ENCODE assay signal across 15 cellular contexts in genomic region chr17:32628645-32629044, GRCh38.
DNase-seq lines count a peak whose midpoint lies in the region; ATAC-seq and TF ChIP-seq lines count a peak whose summit lies in the region.
"Had no signal": no experiment of that assay in that cellular context is flagged by ENCODE, and none has a peak within 500 bp of the region (broad histone marks: within the 10 kb centered on the region; RNA-seq: fewer than 3 reads in every experiment).

No MANE protein-coding gene starts in this region.

- WGBS in IMR-90 (ENCODE audit: extremely low coverage in 2 of 2, insufficient read length in 1 of 2), 2 experiments, result no CpG with 5 or more reads among the region's 1 CpG
- 0 to 51% methylated on average over 1 of the region's 1 CpG for WGBS in heart right ventricle, 2 donors

- no peaks in the 10 kb centered on the region for H3K9me1 ChIP-seq in IMR-90 (ENCODE audit: insufficient read depth, low read length)

- DNase-seq in IMR-90, result no peak
- DNase-seq in dorsolateral prefrontal cortex, result no peak
- DNase-seq in stimulated activated naive B cell treated with anti-CD40 and anti-IgM and Interleukin-4, amounts not matched to agents 10 μg/mL and 1 μg/mL and 100 μg/mL, for 72 hours, result no peak
- no peak for DNase-seq in stimulated activated CD4-positive, alpha-beta T cell treated with anti-CD3 and anti-CD28 coated beads, Interleukin-2, amount 100 ng/mL, for 24 hours
- no peak for DNase-seq in heart right ventricle
- DNase-seq: BE2C; CD4-positive, alpha-beta memory T cell; DMS153; DMS79 treated with DMSO at 0.1 percent for 48 hours; EL; GDM1 had no signal

- no peak overlapping the region for H3K23ac ChIP-seq in IMR-90 (ENCODE audit: low read depth, low read length)

- no peak overlapping the region for H4K91ac ChIP-seq in IMR-90 (ENCODE audit: insufficient read depth, low read depth, low read length)

- H3K27ac Mint-ChIP-seq in stimulated activated naive B cell treated with anti-CD40 and anti-IgM and Interleukin-4, amounts not matched to agents 10 μg/mL and 1 μg/mL and 100 μg/mL, for 72 hours, result no peak overlapping the region
- H3K27ac Mint-ChIP-seq: CD4-positive, alpha-beta memory T cell had no signal

- no peak overlapping the region for H2AK5ac ChIP-seq in IMR-90 (ENCODE audit: low read depth, low read length)

- no peaks in the 10 kb centered on the region for H3K9me3 Mint-ChIP-seq in stimulated activated naive B cell treated with anti-CD40 and anti-IgM and Interleukin-4, amounts not matched to agents 10 μg/mL and 1 μg/mL and 100 μg/mL, for 72 hours

- H3K4me1 ChIP-seq in IMR-90 (ENCODE audit: control insufficient read depth, insufficient read depth, low read length) (no peaks in the 10 kb centered on the region), heart right ventricle (peaks cover 0 to 10% (median 0%) of the 10 kb centered on the region in 9 donors)
- H3K4me1 ChIP-seq: A549, BE2C had no signal

- TF ChIP-seq CTCF in 22Rv1 (IDR thresholded peaks at IDR 0.05), result no peak
- no peak for TF ChIP-seq CTCF in IMR-90 (conservative IDR thresholded peaks at IDR 0.05; ENCODE audit: low read depth, low read length)
- TF ChIP-seq CTCF in dorsolateral prefrontal cortex (IDR thresholded peaks at IDR 0.05 in 54 of 56, conservative IDR thresholded peaks at IDR 0.05 in 2 of 56; ENCODE audit: low read depth in 1 of 56, partially characterized antibody in 56 of 56), result no peak
- TF ChIP-seq CTCF in neural cell (IDR thresholded peaks at IDR 0.05; ENCODE audit: poor library complexity, severe bottlenecking), result no peak
- TF ChIP-seq CTCF in heart right ventricle (IDR thresholded peaks at IDR 0.05), result no peak

- no peak overlapping the region for H3K4me3 Mint-ChIP-seq in stimulated activated naive B cell treated with anti-CD40 and anti-IgM and Interleukin-4, amounts not matched to agents 10 μg/mL and 1 μg/mL and 100 μg/mL, for 72 hours
- H3K4me3 Mint-ChIP-seq: CD4-positive, alpha-beta memory T cell had no signal

- no peak overlapping the region for H3K56ac ChIP-seq in IMR-90 (ENCODE audit: extremely low read depth, insufficient read depth, low read length)

- H3K4ac ChIP-seq in IMR-90 (ENCODE audit: low read depth, low read length), result no peak overlapping the region

- H2BK5ac ChIP-seq in IMR-90 (ENCODE audit: low read depth, low read length, poor library complexity, severe bottlenecking), result no peak overlapping the region

- no TSS peak for BruUV-seq in IMR-90 (replicated peaks; lab: Mats Ljungman, UMichigan)

- CTCF ChIA-PET in IMR-90 (lab: Yijun Ruan, JAX), result no interaction called here

- ATAC-seq in IMR-90 (ENCODE audit: low read depth) (no peak), heart right ventricle (no peak)
- no peak for ATAC-seq in stimulated activated naive B cell treated with anti-CD40 and anti-IgM and Interleukin-4, amounts not matched to agents 10 μg/mL and 1 μg/mL and 100 μg/mL, for 72 hours (replicated peaks)
- ATAC-seq: A549, HCT116 had no signal

- H3K9ac ChIP-seq in IMR-90 (ENCODE audit: low read depth, low read length), result no peak overlapping the region
- no peak overlapping the region for H3K9ac ChIP-seq in neural cell (ENCODE audit: low read length)

- H3K27me3 ChIP-seq in IMR-90 (ENCODE audit: control insufficient read depth, insufficient read depth, low read length) (peaks cover 10% of the 10 kb centered on the region), dorsolateral prefrontal cortex (no peaks in the 10 kb centered on the region), neural cell (ENCODE audit: insufficient read depth, low read depth, low read length) (no peaks in the 10 kb centered on the region), heart right ventricle (no peaks in the 10 kb centered on the region)

- no peak for TF ChIP-seq POLR2A in IMR-90 (IDR thresholded peaks at IDR 0.05; ENCODE audit: low read depth, low read length)

- no peak overlapping the region for H3K4me2 ChIP-seq in IMR-90 (ENCODE audit: low read depth, low read length)
- peak overlapping the region; percentile 15 for H3K4me2 ChIP-seq in neural cell (ENCODE audit: low read length)
- H3K4me2 ChIP-seq: A549 had no signal

- H3K27ac ChIP-seq in 22Rv1 (0 out of 2 replicates have a peak overlapping the region, but pooled peaks have one; percentile 19), IMR-90 (ENCODE audit: insufficient read depth, low read length) (no peak overlapping the region), dorsolateral prefrontal cortex (peak overlapping the region in 39 of 59 donors; percentile 1 to 95 (median 83)), neural cell (ENCODE audit: low read length) (peak overlapping the region; percentile 98), heart right ventricle (no peak overlapping the region)
- H3K27ac ChIP-seq: A549 had no signal

- no peaks in the 10 kb centered on the region for H3K9me3 ChIP-seq in IMR-90 (ENCODE audit: control insufficient read depth, insufficient read depth, low read length)
- no peaks in the 10 kb centered on the region for H3K9me3 ChIP-seq in neural cell (ENCODE audit: low read length)
- no peaks in the 10 kb centered on the region for H3K9me3 ChIP-seq in heart right ventricle
- H3K9me3 ChIP-seq: A549, BE2C had no signal

- no peak overlapping the region for H4K8ac ChIP-seq in IMR-90 (ENCODE audit: low read depth in 2 of 2, low read length in 2 of 2)

- no peak overlapping the region for H3K4me3 ChIP-seq in IMR-90 (ENCODE audit: insufficient read depth, low read depth, low read length)
- H3K4me3 ChIP-seq in dorsolateral prefrontal cortex, result no peak overlapping the region
- H3K4me3 ChIP-seq in neural cell (ENCODE audit: low read length), result peak overlapping the region; percentile 60
- H3K4me3 ChIP-seq in heart right ventricle, result no peak overlapping the region
- H3K4me3 ChIP-seq: A549 had no signal

- POLR2A ChIA-PET in IMR-90 (lab: Charles Lee; ENCODE audit: unreplicated experiment), result no interaction called here

- H3K79me1 ChIP-seq in IMR-90 (ENCODE audit: low read depth in 1 of 2, low read length in 2 of 2), result no peaks in the 10 kb centered on the region

- H3K36me3 Mint-ChIP-seq in stimulated activated naive B cell treated with anti-CD40 and anti-IgM and Interleukin-4, amounts not matched to agents 10 μg/mL and 1 μg/mL and 100 μg/mL, for 72 hours, result peaks cover 0 to 1% of the 10 kb centered on the region in 2 donors

- H2BK15ac ChIP-seq in IMR-90 (ENCODE audit: low read depth, low read length), result no peak overlapping the region

- no peak overlapping the region for H2BK120ac ChIP-seq in IMR-90 (ENCODE audit: low read depth, low read length)

- no peaks in the 10 kb centered on the region for H3K79me2 ChIP-seq in neural cell (replicated peaks; ENCODE audit: insufficient read depth, low read length)

- H3K36me3 ChIP-seq in IMR-90 (ENCODE audit: control insufficient read depth, insufficient read depth, low read length), result no peaks in the 10 kb centered on the region
- H3K36me3 ChIP-seq in neural cell (ENCODE audit: insufficient read depth, low read length), result no peaks in the 10 kb centered on the region
- H3K36me3 ChIP-seq in heart right ventricle, result no peaks in the 10 kb centered on the region
- H3K36me3 ChIP-seq: BE2C had no signal

- H4K5ac ChIP-seq in IMR-90 (ENCODE audit: low read depth, low read length), result no peak overlapping the region

- no peaks in the 10 kb centered on the region for H3K9me2 ChIP-seq in neural cell (ENCODE audit: insufficient read depth, low read length)

- no peak overlapping the region for H3K14ac ChIP-seq in IMR-90 (replicated peaks; ENCODE audit: low read depth, low read length)

- H3K27me3 Mint-ChIP-seq in stimulated activated naive B cell treated with anti-CD40 and anti-IgM and Interleukin-4, amounts not matched to agents 10 μg/mL and 1 μg/mL and 100 μg/mL, for 72 hours, result no peaks in the 10 kb centered on the region
- H3K27me3 Mint-ChIP-seq: CD4-positive, alpha-beta memory T cell had no signal

- no peaks in the 10 kb centered on the region for H3K4me1 Mint-ChIP-seq in stimulated activated naive B cell treated with anti-CD40 and anti-IgM and Interleukin-4, amounts not matched to agents 10 μg/mL and 1 μg/mL and 100 μg/mL, for 72 hours
- H3K4me1 Mint-ChIP-seq: CD4-positive, alpha-beta memory T cell had no signal

- H4K20me1 ChIP-seq in IMR-90 (ENCODE audit: insufficient read depth, low read length) (no peaks in the 10 kb centered on the region), neural cell (ENCODE audit: insufficient read depth) (no peaks in the 10 kb centered on the region)

- H2AFZ ChIP-seq in IMR-90 (replicated peaks; ENCODE audit: low read length, poor library complexity), result no peak overlapping the region
- no peak overlapping the region for H2AFZ ChIP-seq in neural cell (ENCODE audit: low read depth, low read length)

- H3F3A ChIP-seq in neural cell (ENCODE audit: insufficient read depth, low read length, poor library complexity, severe bottlenecking), result peaks cover 10% of the 10 kb centered on the region

- intact Hi-C loops in IMR-90 (cut with micrococcal nuclease), result no loop called here
- intact Hi-C loops in dorsolateral prefrontal cortex (cut with DNase I), result loop anchor here in 1 of 2 donors (10.0 kb wide), 1 partner anchor 134 kb away; no protein-coding TSS in a partner anchor
- intact Hi-C loops in heart right ventricle (cut with DNase I), result no loop called here

- H2AK9ac ChIP-seq in IMR-90 (replicated peaks; ENCODE audit: low read depth, low read length, poor library complexity), result no peak overlapping the region

- dilution Hi-C loops in IMR-90 (cut with HindIII; ENCODE audit: low sequenced_read_pairs, unreplicated experiment), result no loop called here

- TF ChIP-seq EP300 in neural cell (conservative IDR thresholded peaks at IDR 0.05; ENCODE audit: poor library complexity, severe bottlenecking), result no peak

- in situ Hi-C loops in IMR-90 (cut with MboI; ENCODE audit: low sequenced_read_pairs), result no loop called here

- TF ChIP-seq RAD21 in IMR-90 (IDR thresholded peaks at IDR 0.05; ENCODE audit: low read length) (no peak), neural cell (conservative IDR thresholded peaks at IDR 0.05) (no peak)

- no peak overlapping the region for H2BK20ac ChIP-seq in IMR-90 (ENCODE audit: low read depth, low read length)

- no peak overlapping the region for H3K18ac ChIP-seq in IMR-90 (ENCODE audit: low read depth, low read length)

TF ChIP-seq in IMR-90, 13 proteins besides CTCF, POLR2A, EP300 and RAD21:
- TF ChIP-seq CEBPB (IDR thresholded peaks at IDR 0.05; ENCODE audit: low read depth, low read length) (peak; percentile 7; the same call in 1 of the 2 replicates), MAFK (IDR thresholded peaks at IDR 0.05; ENCODE audit: low read depth, low read length) (no peak), RCOR1 (IDR thresholded peaks at IDR 0.05; ENCODE audit: insufficient replicate concordance, low read length) (no peak)

Comparison
In these comparisons a context has a peak if more than half of its experiments do, and no peak if none do; other contexts are left out.
1. H3K27ac ChIP-seq: peak in 22Rv1 (single experiment), dorsolateral prefrontal cortex (39 of 59) and neural cell (single experiment); none in IMR-90 (single experiment) and heart right ventricle (0 of 10).